Comparison of ENCODE assay signal across 19 cellular contexts in the genomic region with DNA sequence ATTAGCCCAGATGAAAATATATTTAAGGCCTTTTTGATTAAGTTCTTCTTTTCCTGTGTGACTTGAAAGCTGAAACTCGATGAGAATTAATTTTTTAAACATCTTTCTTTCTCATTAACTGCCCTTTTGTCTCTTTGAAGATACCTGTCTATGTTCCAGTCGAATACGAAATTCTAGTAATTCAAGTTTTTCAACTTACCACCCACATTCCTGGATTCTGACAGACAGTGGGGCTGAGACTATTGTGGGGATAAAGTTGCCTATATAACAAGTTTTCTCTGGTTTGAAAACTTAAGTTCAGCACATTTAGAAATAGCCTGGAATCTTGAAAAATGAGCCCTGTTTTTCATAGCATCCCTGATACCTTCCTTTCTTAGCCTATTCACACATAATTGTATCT.
DNase-seq lines count a peak whose midpoint lies in the region; ATAC-seq and TF ChIP-seq lines count a peak whose summit lies in the region.
"Had no signal": no experiment of that assay in that cellular context is flagged by ENCODE, and none has a peak within 500 bp of the region (broad histone marks: within the 10 kb centered on the region; RNA-seq: fewer than 3 reads in every experiment).

No MANE protein-coding gene starts in this region.

- no peaks in the 10 kb centered on the region for H3K27me3 ChIP-seq in A673 (replicated peaks; ENCODE audit: insufficient read depth, low read depth, low read length, poor library complexity)
- no peaks in the 10 kb centered on the region for H3K27me3 ChIP-seq in parathyroid adenoma (ENCODE audit: control insufficient read depth, insufficient read depth, low read length)
- H3K27me3 ChIP-seq in dorsolateral prefrontal cortex, result peaks cover 0 to 7% (median 0%) of the 10 kb centered on the region in 45 donors

- peak overlapping the region; percentile 86 for H3K27ac ChIP-seq in A673 (ENCODE audit: low read depth, low read length, poor library complexity, severe bottlenecking)
- no peak overlapping the region for H3K27ac ChIP-seq in parathyroid adenoma
- no peak overlapping the region for H3K27ac ChIP-seq in dorsolateral prefrontal cortex
- H3K27ac ChIP-seq: A549 had no signal

- intact Hi-C loops in A673 (cut with micrococcal nuclease; ENCODE audit: unreplicated experiment) (no loop called here), dorsolateral prefrontal cortex (cut with DNase I) (no loop called here)

- no peaks in the 10 kb centered on the region for H3K9me3 ChIP-seq in A673 (ENCODE audit: low read depth, low read length, poor library complexity, severe bottlenecking)
- no peaks in the 10 kb centered on the region for H3K9me3 ChIP-seq in parathyroid adenoma (ENCODE audit: control insufficient read depth, low read length)
- H3K9me3 ChIP-seq: A549, HAP-1 had no signal

- no peak for TF ChIP-seq RAD21 in Ishikawa (IDR thresholded peaks at IDR 0.05; ENCODE audit: low read depth)

- CTCF ChIA-PET in A673 (lab: Charles Lee), result no interaction called here

- no peak overlapping the region for H3K9ac ChIP-seq in parathyroid adenoma

- peaks cover 98% of the 10 kb centered on the region for H3K4me1 ChIP-seq in A673 (ENCODE audit: insufficient read depth, low read length, poor library complexity, severe bottlenecking)
- no peaks in the 10 kb centered on the region for H3K4me1 ChIP-seq in parathyroid adenoma
- H3K4me1 ChIP-seq: A549, HAP-1 had no signal

- H3K4me2 ChIP-seq in parathyroid adenoma (ENCODE audit: low read length), result peak overlapping the region; percentile 11
- H3K4me2 ChIP-seq: A549 had no signal

- no peak for DNase-seq in A673 (ENCODE audit: low spot score)
- DNase-seq in epithelial cell of esophagus (ENCODE audit: low read depth), result peak; percentile 29
- no peak for DNase-seq in dorsolateral prefrontal cortex
- no peak for DNase-seq in DMS 273 treated with DMSO at 0.1 percent for 48 hours (lab: John Stamatoyannopoulos, UW)
- DNase-seq: 8988T; C1 segment of cervical spinal cord; Calu3; CD4-positive, alpha-beta memory T cell; COR-L47; DMS153; DMS79 treated with DMSO at 0.1 percent for 48 hours; GF-D8; GOT3; HFFc6 had no signal

- BruUV-seq in A673 (replicated peaks; lab: Mats Ljungman, UMichigan), result no TSS peak

- POLR2A ChIA-PET in A673 (lab: Charles Lee; ENCODE audit: low non-redundant PET), result no interaction called here

- no peaks in the 10 kb centered on the region for H3K36me3 ChIP-seq in A673 (ENCODE audit: insufficient read depth, low read length, poor library complexity, severe bottlenecking)
- H3K36me3 ChIP-seq in parathyroid adenoma (ENCODE audit: control insufficient read depth, insufficient read depth, low read length), result no peaks in the 10 kb centered on the region
- H3K36me3 ChIP-seq: HAP-1 had no signal

- H3K4me3 ChIP-seq in A673 (ENCODE audit: low read depth, low read length, poor library complexity, severe bottlenecking) (no peak overlapping the region), epithelial cell of esophagus (ENCODE audit: low read length) (no peak overlapping the region), parathyroid adenoma (ENCODE audit: low read depth, low read length) (no peak overlapping the region), dorsolateral prefrontal cortex (no peak overlapping the region)
- H3K4me3 ChIP-seq: A549, HAP-1 had no signal

- TF ChIP-seq EP300 in Ishikawa (IDR thresholded peaks at IDR 0.05; ENCODE audit: borderline replicate concordance), result no peak

- H2AFZ ChIP-seq in parathyroid adenoma, result no peak overlapping the region

- TF ChIP-seq CTCF in A673 (conservative IDR thresholded peaks at IDR 0.05; ENCODE audit: low read depth, low read length) (no peak), epithelial cell of esophagus (IDR thresholded peaks at IDR 0.05; ENCODE audit: insufficient read depth, low read depth, low read length, missing control alignments) (no peak), parathyroid adenoma (IDR thresholded peaks at IDR 0.05) (no peak), dorsolateral prefrontal cortex (IDR thresholded peaks at IDR 0.05 in 54 of 56, conservative IDR thresholded peaks at IDR 0.05 in 2 of 56; ENCODE audit: low read depth in 1 of 56, partially characterized antibody in 56 of 56) (no peak)

- ATAC-seq in GM18867 (IDR thresholded peaks at IDR 0.05; ENCODE audit: unreplicated experiment), result no peak
- ATAC-seq: A549 had no signal

- no peaks in the 10 kb centered on the region for H3K79me2 ChIP-seq in parathyroid adenoma

TF ChIP-seq in Ishikawa, 13 proteins besides CTCF, POLR2A, EP300 and RAD21:
- TF ChIP-seq EGR1 (IDR thresholded peaks at IDR 0.05) (no peak), TEAD4 (IDR thresholded peaks at IDR 0.05) (peak; percentile 64), TCF12 (IDR thresholded peaks at IDR 0.05; ENCODE audit: low read depth) (no peak), FOXM1 (IDR thresholded peaks at IDR 0.05; ENCODE audit: borderline replicate concordance, low read depth) (no peak), TAF1 (IDR thresholded peaks at IDR 0.05; ENCODE audit: low read depth) (no peak)
- TF ChIP-seq, protein P1, sequence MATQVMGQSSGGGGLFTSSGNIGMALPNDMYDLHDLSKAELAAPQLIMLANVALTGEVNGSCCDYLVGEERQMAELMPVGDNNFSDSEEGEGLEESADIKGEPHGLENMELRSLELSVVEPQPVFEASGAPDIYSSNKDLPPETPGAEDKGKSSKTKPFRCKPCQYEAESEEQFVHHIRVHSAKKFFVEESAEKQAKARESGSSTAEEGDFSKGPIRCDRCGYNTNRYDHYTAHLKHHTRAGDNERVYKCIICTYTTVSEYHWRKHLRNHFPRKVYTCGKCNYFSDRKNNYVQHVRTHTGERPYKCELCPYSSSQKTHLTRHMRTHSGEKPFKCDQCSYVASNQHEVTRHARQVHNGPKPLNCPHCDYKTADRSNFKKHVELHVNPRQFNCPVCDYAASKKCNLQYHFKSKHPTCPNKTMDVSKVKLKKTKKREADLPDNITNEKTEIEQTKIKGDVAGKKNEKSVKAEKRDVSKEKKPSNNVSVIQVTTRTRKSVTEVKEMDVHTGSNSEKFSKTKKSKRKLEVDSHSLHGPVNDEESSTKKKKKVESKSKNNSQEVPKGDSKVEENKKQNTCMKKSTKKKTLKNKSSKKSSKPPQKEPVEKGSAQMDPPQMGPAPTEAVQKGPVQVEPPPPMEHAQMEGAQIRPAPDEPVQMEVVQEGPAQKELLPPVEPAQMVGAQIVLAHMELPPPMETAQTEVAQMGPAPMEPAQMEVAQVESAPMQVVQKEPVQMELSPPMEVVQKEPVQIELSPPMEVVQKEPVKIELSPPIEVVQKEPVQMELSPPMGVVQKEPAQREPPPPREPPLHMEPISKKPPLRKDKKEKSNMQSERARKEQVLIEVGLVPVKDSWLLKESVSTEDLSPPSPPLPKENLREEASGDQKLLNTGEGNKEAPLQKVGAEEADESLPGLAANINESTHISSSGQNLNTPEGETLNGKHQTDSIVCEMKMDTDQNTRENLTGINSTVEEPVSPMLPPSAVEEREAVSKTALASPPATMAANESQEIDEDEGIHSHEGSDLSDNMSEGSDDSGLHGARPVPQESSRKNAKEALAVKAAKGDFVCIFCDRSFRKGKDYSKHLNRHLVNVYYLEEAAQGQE (IDR thresholded peaks at IDR 0.05; ENCODE audit: low read depth), result no peak
